In the genomic region with DNA sequence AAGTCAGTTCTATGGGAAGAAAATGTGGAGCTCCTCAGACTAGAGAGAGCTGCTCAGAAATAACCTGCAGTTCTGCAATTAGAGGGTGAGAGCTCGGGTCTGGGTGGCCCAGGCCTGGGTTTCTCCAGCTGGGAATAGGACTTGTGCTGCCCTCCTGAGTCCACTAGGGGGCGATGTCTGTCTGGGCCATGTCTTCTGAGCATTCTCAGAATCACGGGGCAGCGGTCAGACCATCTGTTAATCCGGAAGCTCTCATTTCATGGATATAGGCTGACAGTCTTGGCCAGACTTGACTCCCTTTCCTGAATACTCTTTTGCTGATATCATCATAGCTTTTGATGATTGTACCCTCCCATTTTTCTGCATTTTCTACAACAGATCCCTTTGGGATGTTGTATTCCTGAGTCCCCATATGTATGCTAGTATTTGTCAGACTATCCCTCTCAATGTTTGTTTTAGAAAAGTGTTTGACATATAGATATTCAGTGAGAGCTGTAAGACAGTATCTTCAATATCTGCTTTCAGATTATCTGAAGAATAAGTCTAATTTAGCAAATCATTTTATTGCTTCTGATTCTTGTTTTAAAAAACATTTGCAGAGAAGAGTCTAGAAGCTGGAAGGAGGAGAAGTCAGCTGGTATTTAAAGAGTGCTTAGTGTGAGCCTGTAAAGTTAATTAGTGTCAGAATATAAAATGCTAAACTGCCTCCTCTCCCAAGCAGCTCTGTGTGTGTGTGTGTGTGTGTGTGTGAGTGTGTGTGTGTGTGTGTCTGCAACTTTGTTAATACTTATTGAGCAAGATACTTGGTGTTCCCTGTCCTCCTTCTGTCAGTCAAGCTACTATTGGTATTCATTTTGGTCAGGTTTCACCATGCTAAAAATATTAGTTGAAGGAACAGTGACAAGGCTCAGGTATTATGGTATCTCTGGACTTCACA, we compare ENCODE assay signal across 8 cellular contexts. TPM values are rescaled to one million over a fixed set of nuclear protein-coding genes. Genes with fewer than 3 reads are reported as not detected.
DNase-seq lines count a peak whose midpoint lies in the region; FAIRE-seq and TF ChIP-seq lines count a peak whose summit lies in the region.

No MANE protein-coding gene starts in this region.

- no peak overlapping the region for H3K27ac ChIP-seq in RWPE1
- H3K27ac ChIP-seq in ovary: peak overlapping the region in 1 of 2 donors; percentile 7
- H3K27ac ChIP-seq in tibial nerve: peak overlapping the region in 3 of 4 donors; percentile 6 to 68 (median 43)

- H3K9me3 ChIP-seq in ovary: no peaks in the 10 kb centered on the region
- no peaks in the 10 kb centered on the region for H3K9me3 ChIP-seq in tibial nerve

- CTCF ChIA-PET in RWPE1 (lab: Yijun Ruan, JAX): interaction anchor here (0.6 to 2.0 kb wide), 10 partner anchors 11 to 762 kb away, joined by 3 to 8 read pairs (median 3); no protein-coding TSS in a partner anchor

- no peaks in the 10 kb centered on the region for H3K36me3 ChIP-seq in ovary
- peaks cover 0 to 56% (median 0%) of the 10 kb centered on the region in 3 donors for H3K36me3 ChIP-seq in tibial nerve

- H3K4me3 ChIP-seq in ovary (no peak overlapping the region), tibial nerve (no peak overlapping the region)

- TF ChIP-seq POLR2A in ovary (IDR thresholded peaks at IDR 0.05) (no peak), tibial nerve (IDR thresholded peaks at IDR 0.05) (no peak)

- 10 to 18% (median 12%) methylated on average over 5 of the region's 5 CpGs for WGBS in ovary, 3 donors
- WGBS in tibial nerve, 2 donors: 8 to 10% methylated on average over 5 of the region's 5 CpGs

- TF ChIP-seq CTCF in RWPE1 (conservative IDR thresholded peaks at IDR 0.05; ENCODE audit: low read depth) (peak; percentile 78), ovary (IDR thresholded peaks at IDR 0.05) (peak; percentile 53 to 89 (median 69)), tibial nerve (IDR thresholded peaks at IDR 0.05) (peak; percentile 86 to 92 (median 90))

- DNase-seq in H4 (ENCODE audit: low spot score) (peak; percentile 97), Kasumi-1 (lab: John Stamatoyannopoulos, UW) (peak; percentile 97 to 98), RWPE1 (ENCODE audit: low spot score) (peak; percentile 57), germinal center (ENCODE audit: low spot score) (peak; percentile 82), ovary (peak; percentile 64 to 81 (median 72)), tibial nerve (ENCODE audit: low spot score in 2 of 2) (peak; percentile 65 to 86)
- DNase-seq in activated T-helper 9 cell treated with anti-CD3 and anti-CD28 coated beads, Interleukin-2, amount 50 U/mL, for 16 hours (ENCODE audit: low read depth): peak; percentile 59

- POLR2A ChIA-PET in RWPE1 (lab: Yijun Ruan, JAX; ENCODE audit: low non-redundant PET): no interaction called here

- peak; percentile 11 for FAIRE-seq in G401.6 (lab: Jason Lieb, UNC)

- no peak for TF ChIP-seq EP300 in ovary (IDR thresholded peaks at IDR 0.05)
- peak in 1 of 2 donors; percentile 21 for TF ChIP-seq EP300 in tibial nerve (IDR thresholded peaks at IDR 0.05)

- H3K27me3 ChIP-seq in ovary: no peaks in the 10 kb centered on the region
- H3K27me3 ChIP-seq in tibial nerve: no peaks in the 10 kb centered on the region

- H3K4me1 ChIP-seq in ovary (ENCODE audit: insufficient read depth): peaks cover 2% of the 10 kb centered on the region
- H3K4me1 ChIP-seq in tibial nerve: peaks cover 0 to 22% (median 4%) of the 10 kb centered on the region in 4 donors

- intact Hi-C loops in ovary (cut with DNase I): no loop called here

RNA-seq across cellular contexts. Expression of gene STARD3NL, which starts 38.0 kb away (rescaled TPM):
- total RNA-seq in H4 (2014; rRNA removed; shearing (Covaris generic)): 214 and 267 TPM in 2 replicates
- 10 to 100 TPM; 24.4 to 44.3 (median 35.3) TPM for total RNA-seq in ovary
- polyA plus RNA-seq in ovary: 10 to 100 TPM; 35.7 to 50.1 TPM
- total RNA-seq in tibial nerve: 10 to 100 TPM; 28.3 to 42.9 (median 35.6) TPM
